In the genomic region with DNA sequence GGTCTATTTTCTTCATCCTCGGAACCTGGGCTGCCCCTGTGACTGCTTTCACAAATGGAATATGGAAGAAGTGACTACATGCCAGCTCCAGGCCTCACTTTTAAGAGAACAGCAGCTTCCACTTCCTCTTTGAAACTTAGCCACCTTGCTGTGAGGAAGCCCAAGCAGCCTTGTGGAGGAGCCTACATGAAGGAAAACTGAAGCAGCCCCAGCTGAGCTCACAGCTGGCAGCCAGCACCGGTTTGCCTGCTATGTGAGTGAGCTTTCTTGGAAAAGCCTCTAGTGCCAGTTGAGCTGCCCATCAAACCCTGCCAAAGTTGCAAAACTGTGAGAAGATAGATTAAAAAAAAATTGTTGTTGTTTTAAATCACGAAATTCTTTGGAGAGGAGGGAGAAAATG, we compare ENCODE assay signal across 22 cellular contexts.
"Had no signal": no experiment of that assay in that cellular context is flagged by ENCODE, and none has a peak within 500 bp of the region (broad histone marks: within the 10 kb centered on the region; RNA-seq: fewer than 3 reads in every experiment).

No MANE protein-coding gene starts in this region.

- H3K27ac ChIP-seq: brain microvascular endothelial cell, gastroesophageal sphincter, tibial nerve, VCaP had no signal

- ATAC-seq: gastroesophageal sphincter; left cardiac atrium; left ventricle myocardium superior; mucosa of descending colon; sciatic nerve; stimulated activated effector memory CD8-positive, alpha-beta T cell treated with anti-CD3 and anti-CD28 coated beads, Interleukin-12 subunit alpha, Interleukin-12 subunit beta, amount 100 ng/mL, for 72 hours had no signal

- H3K4me3 ChIP-seq: gastroesophageal sphincter, mucosa of descending colon, tibial nerve had no signal

- DNase-seq: activated CD4-positive, alpha-beta T cell treated with anti-CD3 and anti-CD28 coated beads for 4 hours; activated CD4-positive, alpha-beta T cell treated with anti-CD3 and anti-CD28 coated beads, Interleukin-2, amount 50 U/mL, for 4 hours; activated CD8-positive, alpha-beta memory T cell treated with anti-CD3 and anti-CD28 coated beads, Interleukin-2, amount 50 U/mL, for 4 hours; activated gamma-delta T cell; activated naive CD4-positive, alpha-beta T cell treated with anti-CD3 and anti-CD28 coated beads, Interleukin-2, amount 10 ng/mL, durations not matched to agents 7 days and 5 days; activated naive CD8-positive, alpha-beta T cell treated with anti-CD3 and anti-CD28 coated beads, Interleukin-2, amount 10 ng/mL, durations not matched to agents 7 days and 5 days; activated T-cell treated with anti-CD3 and anti-CD28 coated beads, Interleukin-2, amount 50 U/mL, for 24 hours; amniotic stem cell; brain microvascular endothelial cell; cortex of kidney; head of caudate nucleus; hippocampal formation; left cardiac atrium; left ventricle myocardium superior; mucosa of descending colon; small intestine; stimulated activated CD4-positive, alpha-beta T cell treated with anti-CD3 and anti-CD28 coated beads, Interleukin-4, amount 100 ng/mL, for 24 hours had no signal

- H3K27me3 ChIP-seq: gastroesophageal sphincter, tibial nerve had no signal

- H3K9me3 ChIP-seq: mucosa of descending colon had no signal

- H3K36me3 ChIP-seq: brain microvascular endothelial cell, gastroesophageal sphincter, tibial nerve had no signal
